Comparison of ENCODE assay signal across 26 cellular contexts in the genomic region with DNA sequence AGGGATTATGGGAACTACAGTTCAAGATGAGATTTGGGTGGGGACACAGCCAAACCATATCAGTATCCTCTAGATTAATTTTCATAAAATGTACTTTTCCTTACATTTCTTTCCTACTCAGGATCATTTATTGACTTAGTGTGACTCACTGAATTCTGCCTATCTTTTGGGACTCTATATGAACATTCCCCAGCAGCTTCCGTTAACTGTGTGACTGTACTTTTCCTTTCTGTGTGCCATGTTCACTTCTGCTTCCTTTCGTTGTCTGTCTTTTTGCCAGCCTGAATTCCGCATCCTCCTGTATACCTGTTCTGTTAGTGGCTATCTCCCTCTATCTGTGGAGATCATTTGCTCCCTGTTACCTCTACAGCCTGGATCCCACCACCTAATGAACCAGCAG. TPM values are rescaled to one million over a fixed set of nuclear protein-coding genes. Genes with fewer than 3 reads are reported as not detected.
DNase-seq lines count a peak whose midpoint lies in the region; ATAC-seq, FAIRE-seq and TF ChIP-seq lines count a peak whose summit lies in the region.
"Had no signal": no experiment of that assay in that cellular context is flagged by ENCODE, and none has a peak within 500 bp of the region (broad histone marks: within the 10 kb centered on the region; RNA-seq: fewer than 3 reads in every experiment).

No MANE protein-coding gene starts in this region.

- H3K27me3 Mint-ChIP-seq in T-helper 2 cell treated with Interferon-gamma antibody and Interleukin-4, amounts not matched to agents 5 μg/mL and 100 μg/mL, for 36 hours (ENCODE audit: low read depth) = no peaks in the 10 kb centered on the region
- H3K27me3 Mint-ChIP-seq: activated naive CD4-positive, alpha-beta T cell treated with anti-CD3 and anti-CD28 coated beads, Interleukin-2, amount 10 ng/mL, durations not matched to agents 7 days and 5 days; effector memory CD8-positive, alpha-beta T cell; stimulated activated naive CD8-positive, alpha-beta T cell treated with anti-CD3 and anti-CD28 coated beads, Interleukin-15, amount 100 ng/mL, for 72 hours had no signal

- POLR2A ChIA-PET in endothelial cell of umbilical vein (lab: Charles Lee) = no interaction called here

- intact Hi-C loops in endothelial cell of umbilical vein (cut with micrococcal nuclease) = loop anchor here (1.0 to 2.0 kb wide), 4 partner anchors 14 to 127 kb away; partner anchors contain the start of gene SPECC1L

- peaks cover 18% of the 10 kb centered on the region for H3K4me1 ChIP-seq in adipocyte (ENCODE audit: control insufficient read depth, insufficient read depth, low read length)
- peaks cover 44% of the 10 kb centered on the region for H3K4me1 ChIP-seq in endothelial cell of umbilical vein (ENCODE audit: control insufficient read depth, extremely low read depth, insufficient read depth, low read length)
- H3K4me1 ChIP-seq in osteoblast (ENCODE audit: insufficient read depth, low read length) = peaks cover 13% of the 10 kb centered on the region
- peaks cover 0 to 14% (median 11%) of the 10 kb centered on the region in 4 donors for H3K4me1 ChIP-seq in upper lobe of left lung

- no peak for ATAC-seq in HG03342 (IDR thresholded peaks at IDR 0.05; ENCODE audit: unreplicated experiment)
- no peak for ATAC-seq in upper lobe of left lung (ENCODE audit: low FRiP score in 2 of 2)
- ATAC-seq: activated T-cell treated with anti-CD3 and anti-CD28 coated beads, Interleukin-2, amount 50 U/mL, for 72 hours; effector memory CD8-positive, alpha-beta T cell; mucosa of descending colon; stimulated activated naive CD8-positive, alpha-beta T cell treated with anti-CD3 and anti-CD28 coated beads, Interleukin-15, amount 100 ng/mL, for 72 hours had no signal

- no peak overlapping the region for H3K4me3 Mint-ChIP-seq in T-helper 2 cell treated with Interferon-gamma antibody and Interleukin-4, amounts not matched to agents 5 μg/mL and 100 μg/mL, for 36 hours
- H3K4me3 Mint-ChIP-seq: activated naive CD4-positive, alpha-beta T cell treated with anti-CD3 and anti-CD28 coated beads, Interleukin-2, amount 10 ng/mL, durations not matched to agents 7 days and 5 days; activated T-cell treated with anti-CD3 and anti-CD28 coated beads, Interleukin-2, amount 50 U/mL, for 72 hours; effector memory CD8-positive, alpha-beta T cell; stimulated activated naive CD8-positive, alpha-beta T cell treated with anti-CD3 and anti-CD28 coated beads, Interleukin-15, amount 100 ng/mL, for 72 hours had no signal

- H4K20me1 ChIP-seq in endothelial cell of umbilical vein (replicated peaks; ENCODE audit: control insufficient read depth, extremely low read depth, insufficient read depth, low read length) = no peaks in the 10 kb centered on the region
- H4K20me1 ChIP-seq in osteoblast (ENCODE audit: insufficient read depth, low read length) = no peaks in the 10 kb centered on the region

- peak; percentile 26 for TF ChIP-seq POLR2A in endothelial cell of umbilical vein (IDR thresholded peaks at IDR 0.05; ENCODE audit: low read depth, low read length)
- no peak for TF ChIP-seq POLR2A in upper lobe of left lung (IDR thresholded peaks at IDR 0.05)

- H3K9me3 Mint-ChIP-seq in T-helper 2 cell treated with Interferon-gamma antibody and Interleukin-4, amounts not matched to agents 5 μg/mL and 100 μg/mL, for 36 hours = no peaks in the 10 kb centered on the region
- H3K9me3 Mint-ChIP-seq: activated naive CD4-positive, alpha-beta T cell treated with anti-CD3 and anti-CD28 coated beads, Interleukin-2, amount 10 ng/mL, durations not matched to agents 7 days and 5 days; activated T-cell treated with anti-CD3 and anti-CD28 coated beads, Interleukin-2, amount 50 U/mL, for 72 hours; effector memory CD8-positive, alpha-beta T cell; stimulated activated naive CD8-positive, alpha-beta T cell treated with anti-CD3 and anti-CD28 coated beads, Interleukin-15, amount 100 ng/mL, for 72 hours had no signal

- H2AFZ ChIP-seq in endothelial cell of umbilical vein (ENCODE audit: low read depth, low read length) (no peak overlapping the region), osteoblast (ENCODE audit: low read length) (no peak overlapping the region)

- peaks cover 53% of the 10 kb centered on the region for H3K36me3 ChIP-seq in adipocyte (ENCODE audit: control insufficient read depth, insufficient read depth, low read length, severe bottlenecking)
- peaks cover 10 to 15% of the 10 kb centered on the region in 2 experiments for H3K36me3 ChIP-seq in endothelial cell of umbilical vein (ENCODE audit: control insufficient read depth in 2 of 2, extremely low read depth in 1 of 2, insufficient read depth in 2 of 2, low read length in 2 of 2)
- H3K36me3 ChIP-seq in osteoblast (ENCODE audit: insufficient read depth, low read length) = peaks cover 51% of the 10 kb centered on the region
- H3K36me3 ChIP-seq in upper lobe of left lung = peaks cover 12 to 61% (median 20%) of the 10 kb centered on the region in 4 donors

- H3K79me2 ChIP-seq in endothelial cell of umbilical vein (ENCODE audit: control insufficient read depth, insufficient read depth, low read length) (peaks cover 31% of the 10 kb centered on the region), osteoblast (ENCODE audit: insufficient read depth, low read length) (peaks cover 45% of the 10 kb centered on the region)

- no peaks in the 10 kb centered on the region for H3K9me1 ChIP-seq in endothelial cell of umbilical vein (replicated peaks; ENCODE audit: control insufficient read depth, extremely low read depth, insufficient read depth, low read length)

- WGBS in upper lobe of left lung, 2 donors = 98 to 99% methylated on average over 3 of the region's 3 CpGs

- no peak overlapping the region for H3K27ac Mint-ChIP-seq in T-helper 2 cell treated with Interferon-gamma antibody and Interleukin-4, amounts not matched to agents 5 μg/mL and 100 μg/mL, for 36 hours
- H3K27ac Mint-ChIP-seq: activated naive CD4-positive, alpha-beta T cell treated with anti-CD3 and anti-CD28 coated beads, Interleukin-2, amount 10 ng/mL, durations not matched to agents 7 days and 5 days; activated T-cell treated with anti-CD3 and anti-CD28 coated beads, Interleukin-2, amount 50 U/mL, for 72 hours had no signal

- H3K9me3 ChIP-seq in adipocyte (ENCODE audit: control insufficient read depth, low read length) (no peaks in the 10 kb centered on the region), endothelial cell of umbilical vein (replicated peaks; ENCODE audit: control insufficient read depth, insufficient read depth, low read length) (no peaks in the 10 kb centered on the region), osteoblast (ENCODE audit: low read depth, low read length) (no peaks in the 10 kb centered on the region), upper lobe of left lung (no peaks in the 10 kb centered on the region)
- H3K9me3 ChIP-seq: mucosa of descending colon, Peyer's patch, sigmoid colon, tibial artery had no signal

- FAIRE-seq in endothelial cell of umbilical vein (lab: Jason Lieb, UNC) = peak; percentile 89
- FAIRE-seq: colon, kidney had no signal

- H3K4me3 ChIP-seq in adipocyte (ENCODE audit: low read length) = no peak overlapping the region
- peak overlapping the region in 1 of 3 experiments; percentile 39 for H3K4me3 ChIP-seq in endothelial cell of umbilical vein (replicated peaks in 1 of 3; ENCODE audit: insufficient read depth in 1 of 3, low read depth in 1 of 3, low read length in 3 of 3)
- no peak overlapping the region for H3K4me3 ChIP-seq in osteoblast (ENCODE audit: insufficient read depth, low read length)
- H3K4me3 ChIP-seq in upper lobe of left lung = no peak overlapping the region
- H3K4me3 ChIP-seq: mucosa of descending colon, Peyer's patch, sigmoid colon, tibial artery had no signal

- H3K27ac ChIP-seq in endothelial cell of umbilical vein (ENCODE audit: insufficient read depth, low read depth, low read length) (peak overlapping the region; percentile 88), osteoblast (ENCODE audit: low read depth, low read length) (peak overlapping the region; percentile 76), upper lobe of left lung (no peak overlapping the region)
- H3K27ac ChIP-seq: Peyer's patch, tibial artery had no signal

- TF ChIP-seq EP300 in upper lobe of left lung (IDR thresholded peaks at IDR 0.05) = no peak

- TF ChIP-seq CTCF in endothelial cell of umbilical vein (IDR thresholded peaks at IDR 0.05; ENCODE audit: extremely low read depth in 1 of 2, insufficient read depth in 1 of 2, low read depth in 1 of 2, low read length in 2 of 2) (no peak), osteoblast (IDR thresholded peaks at IDR 0.05; ENCODE audit: extremely low read depth, low read depth, low read length) (no peak), upper lobe of left lung (IDR thresholded peaks at IDR 0.05) (no peak)

- CTCF ChIA-PET in endothelial cell of umbilical vein (lab: Charles Lee) = no interaction called here

- BruUV-seq in endothelial cell of umbilical vein (replicated peaks; lab: Mats Ljungman, UMichigan) = no TSS peak

- no peak overlapping the region for H3K9ac ChIP-seq in adipocyte (ENCODE audit: low read length)
- peak overlapping the region; percentile 53 for H3K9ac ChIP-seq in endothelial cell of umbilical vein (replicated peaks; ENCODE audit: extremely low read depth, insufficient read depth, low read length)

- H3K4me1 Mint-ChIP-seq in T-helper 2 cell treated with Interferon-gamma antibody and Interleukin-4, amounts not matched to agents 5 μg/mL and 100 μg/mL, for 36 hours (ENCODE audit: low read depth) = peaks cover 7% of the 10 kb centered on the region

- DNase-seq in EL (peak; percentile 30), adipocyte (ENCODE audit: low read depth) (peak; percentile 34), endothelial cell of umbilical vein (ENCODE audit: low read depth, low spot score) (peak; percentile 89), osteoblast (ENCODE audit: insufficient read length, low spot score, missing footprints) (peak; percentile 96), NCI-H1092 (lab: John Stamatoyannopoulos, UW) (no peak), upper lobe of left lung (no peak)
- DNase-seq in T-helper 2 cell treated with Interferon-gamma antibody and Interleukin-4, amounts not matched to agents 5 μg/mL and 100 μg/mL, for 36 hours (ENCODE audit: low spot score) = no peak
- DNase-seq: activated naive CD4-positive, alpha-beta T cell treated with anti-CD3 and anti-CD28 coated beads, Interleukin-2, amount 10 ng/mL, durations not matched to agents 7 days and 5 days; activated T-cell treated with anti-CD3 and anti-CD28 coated beads, Interleukin-2, amount 50 U/mL, for 72 hours; aorta; DMS 273 treated with DMSO at 0.1 percent for 48 hours; effector memory CD8-positive, alpha-beta T cell; Karpas-422; kidney; mucosa of descending colon; MV-4-11; NCI-H2171; NCI-H510A treated with DMSO at 0.1 percent for 48 hours; NK-92 treated with Interleukin-12 subunit alpha and Interleukin-12 subunit beta, amount 100 ng/mL, for 24 hours; Peyer's patch; sigmoid colon; stimulated activated CD4-positive, alpha-beta T cell treated with anti-CD3 and anti-CD28 coated beads, Interleukin-15, amount 100 ng/mL, for 24 hours; stimulated activated naive CD8-positive, alpha-beta T cell treated with anti-CD3 and anti-CD28 coated beads, Interleukin-15, amount 100 ng/mL, for 72 hours; tibial artery had no signal

- dilution Hi-C loops in endothelial cell of umbilical vein (cut with MboI; ENCODE audit: extremely low pct_ligation_motif_present, low sequenced_read_pairs) = no loop called here

- H3K4me2 ChIP-seq in endothelial cell of umbilical vein (ENCODE audit: insufficient read depth, low read length) (peak overlapping the region; percentile 86), osteoblast (ENCODE audit: insufficient read depth, low read length) (peak overlapping the region; percentile 55)

- H3K36me3 Mint-ChIP-seq in T-helper 2 cell treated with Interferon-gamma antibody and Interleukin-4, amounts not matched to agents 5 μg/mL and 100 μg/mL, for 36 hours (ENCODE audit: low read depth) = peaks cover 35% of the 10 kb centered on the region

- H3K27me3 ChIP-seq in adipocyte (replicated peaks; ENCODE audit: control insufficient read depth, insufficient read depth, low read length) (no peaks in the 10 kb centered on the region), endothelial cell of umbilical vein (ENCODE audit: control insufficient read depth in 2 of 2, insufficient read depth in 2 of 2, low read length in 2 of 2) (no peaks in the 10 kb centered on the region), osteoblast (ENCODE audit: insufficient read depth, low read length) (no peaks in the 10 kb centered on the region), upper lobe of left lung (no peaks in the 10 kb centered on the region)
- H3K27me3 ChIP-seq: Peyer's patch, sigmoid colon, tibial artery had no signal

RNA-seq across cellular contexts. Expression of gene SPECC1L, which starts 48.8 kb away (rescaled TPM):
- 63.2 and 79.3 TPM in 2 replicates for total RNA-seq in endothelial cell of umbilical vein
- 18.8 and 22.8 TPM in 2 replicates for polyA plus RNA-seq in endothelial cell of umbilical vein
- 25.7 and 26.4 TPM in 2 replicates for polyA plus RNA-seq in endothelial cell of umbilical vein (2011; cell fraction: cytosol; rRNA removed)
- 52.7 and 57.4 TPM in 2 replicates for polyA plus RNA-seq in endothelial cell of umbilical vein (2011; cell fraction: nucleus; rRNA removed)
- 29.0 and 36.1 TPM in 2 replicates for polyA plus RNA-seq in endothelial cell of umbilical vein (2012)
- 51.1 and 60.3 TPM in 2 replicates for polyA minus RNA-seq in endothelial cell of umbilical vein
- polyA minus RNA-seq in endothelial cell of umbilical vein (2011; cell fraction: cytosol; rRNA and poly(A)+ RNA removed) = 15.2 TPM
- polyA minus RNA-seq in endothelial cell of umbilical vein (2011; cell fraction: nucleus; rRNA and poly(A)+ RNA removed) = 55.3 and 60.1 TPM in 2 replicates
- 45.7 and 46.7 TPM in 2 replicates for total RNA-seq in osteoblast
- 10 to 100 TPM; 37.7 to 80.6 (median 62.3) TPM for total RNA-seq in upper lobe of left lung

Comparison
In these comparisons a context has a peak if more than half of its experiments do, and no peak if none do; other contexts are left out.
1. DNase-seq: peak in EL (single experiment), adipocyte (single experiment), endothelial cell of umbilical vein (single experiment) and osteoblast (single experiment); none in T-helper 2 cell treated with Interferon-gamma antibody and Interleukin-4, amounts not matched to agents 5 μg/mL and 100 μg/mL, for 36 hours (single experiment), NCI-H1092 (single experiment) and upper lobe of left lung (0 of 2).
2. H3K27ac ChIP-seq: peak in endothelial cell of umbilical vein (single experiment) and osteoblast (single experiment); none in upper lobe of left lung (0 of 4).